4 cellular contexts compared by ENCODE assay signal in genomic region chr1:155193991-155194240, GRCh38. TPM values are rescaled to one million over a fixed set of nuclear protein-coding genes. Genes with fewer than 3 reads are reported as not detected.
A peak's percentile ranks its signal among the peaks of the same experiment; 100 is the strongest.
DNase-seq lines count a peak whose midpoint lies in the region; ATAC-seq and TF ChIP-seq lines count a peak whose summit lies in the region.
"Not testable (repeated sequence)": the region's sequence is repeated elsewhere in the genome, so short reads cannot be mapped to it uniquely, and the experiment has no call there.

No MANE protein-coding gene starts in this region.

- not testable (repeated sequence) for H3K9me3 Mint-ChIP-seq in CD14-positive monocyte, WTC11

- ATAC-seq in WTC11 = not testable (repeated sequence)

- intact Hi-C loops in CD14-positive monocyte (cut with micrococcal nuclease) = not testable (repeated sequence)

- H3K4me1 Mint-ChIP-seq in CD14-positive monocyte (peaks cover 27% of the 10 kb centered on the region), WTC11 (peaks cover 34% of the 10 kb centered on the region)

- peak overlapping the region; percentile 98 for H3K27ac ChIP-seq in esophagus (ENCODE audit: low read depth in 2 of 2, low read length in 1 of 2)

- WGBS in esophagus, 2 donors = 3% methylated on average over 16 of the region's 16 CpGs

- not testable (repeated sequence) for TF ChIP-seq CTCF in CD14-positive monocyte (IDR thresholded peaks at IDR 0.05); WTC11 (IDR thresholded peaks at IDR 0.05)

- H3K4me3 ChIP-seq in esophagus (ENCODE audit: low read depth in 1 of 2, low read length in 2 of 2) = peak overlapping the region; percentile 48 to 52
- H3K4me3 ChIP-seq in neuron (ENCODE audit: low read length) = peak overlapping the region; percentile 63

- H2AFZ ChIP-seq in neuron (ENCODE audit: low read depth, low read length) = not testable (repeated sequence)

- CTCF ChIA-PET in WTC11 (lab: Charles Lee) = interaction anchor here (0.6 to 4.6 kb wide), 45 partner anchors 8 to 238 kb away, joined by 3 to 232 read pairs (median 5); partner anchors contain the start of genes ADAM15, CLK2, DPM3 and ENTREP3

- H3K27ac Mint-ChIP-seq in CD14-positive monocyte = peak overlapping the region in 6 of 7 donors; percentile 35 to 90 (median 68)
- peak overlapping the region; percentile 99 for H3K27ac Mint-ChIP-seq in WTC11

- not testable (repeated sequence) for H3K27me3 ChIP-seq in esophagus (ENCODE audit: control insufficient read depth in 1 of 2, insufficient read depth in 2 of 2, low read length in 2 of 2); neuron (ENCODE audit: insufficient read depth, low read length)

- peak overlapping the region; percentile 81 to 93 for H3K4me3 Mint-ChIP-seq in CD14-positive monocyte
- H3K4me3 Mint-ChIP-seq in WTC11 = peak overlapping the region; percentile 99

- H3K36me3 ChIP-seq in esophagus (ENCODE audit: control insufficient read depth in 2 of 2, insufficient read depth in 2 of 2, low read length in 1 of 2) = peaks cover 0 to 18% of the 10 kb centered on the region in 2 donors
- H3K36me3 ChIP-seq in neuron (ENCODE audit: insufficient read depth, low read length) = peaks cover 26% of the 10 kb centered on the region

- POLR2A ChIA-PET in WTC11 (lab: Charles Lee) = interaction anchor here (0.5 to 3.7 kb wide), 19 partner anchors 10 to 912 kb away, joined by 3 to 83 read pairs (median 4); partner anchors contain the start of genes CLK2, KRTCAP2, SCAMP3 and THBS3

- H3K9me3 ChIP-seq in esophagus (ENCODE audit: control insufficient read depth in 2 of 2, insufficient read depth in 1 of 2, low read depth in 1 of 2, low read length in 1 of 2); neuron (ENCODE audit: low read length): not testable (repeated sequence)

- H3K36me3 Mint-ChIP-seq in CD14-positive monocyte = peaks cover 11 to 18% of the 10 kb centered on the region in 2 donors
- peaks cover 25% of the 10 kb centered on the region for H3K36me3 Mint-ChIP-seq in WTC11

- DNase-seq in CD14-positive monocyte (ENCODE audit: low spot score); WTC11 (ENCODE audit: low spot score): not testable (repeated sequence)

- H3K4me1 ChIP-seq in esophagus (ENCODE audit: control insufficient read depth in 2 of 2, insufficient read depth in 2 of 2, low read length in 1 of 2) (peaks cover 4 to 15% of the 10 kb centered on the region in 2 donors), neuron (ENCODE audit: insufficient read depth, low read length) (peaks cover 39% of the 10 kb centered on the region)

- H3K27me3 Mint-ChIP-seq in CD14-positive monocyte (ENCODE audit: low read depth in 3 of 3) = peaks cover 22 to 29% (median 23%) of the 10 kb centered on the region in 3 donors
- not testable (repeated sequence) for H3K27me3 Mint-ChIP-seq in WTC11 (ENCODE audit: low read depth)

TF ChIP-seq in WTC11, 78 proteins besides CTCF, POLR2A, EP300 and RAD21:
- 0 out of 2 replicates have a peak, but pooled peaks have one; percentile 43 for TF ChIP-seq MYBL2 (CRISPR knock-in tag; IDR thresholded peaks at IDR 0.05)
TF ChIP-seq in WTC11: peak in this region for 1; not testable (repeated sequence) for 77.

RNA-seq across cellular contexts. Expression of gene THBS3, which starts 13.8 kb away (rescaled TPM):
- polyA plus RNA-seq in CD14-positive monocyte = 1 to 10 TPM; 3.2 to 5.3 TPM
- 4.0 to 5.3 TPM (median 5.3 TPM) in 3 replicates for total RNA-seq in WTC11 (2021)
- 10 to 100 TPM; 12.9 to 41.5 TPM for polyA plus RNA-seq in esophagus

RNA-seq across cellular contexts. Expression of gene MTX1, which starts 14.6 kb away (rescaled TPM):
- polyA plus RNA-seq in CD14-positive monocyte = 100 to 1,000 TPM in 1 of 2 donors, 10 to 100 TPM in 1; 86.0 to 101 TPM
- total RNA-seq in WTC11 (2021) = 57.5 to 62.8 TPM (median 60.4 TPM) in 3 replicates
- polyA plus RNA-seq in esophagus = 10 to 100 TPM; 43.6 to 51.4 TPM

RNA-seq across cellular contexts. Expression of gene TRIM46, which starts 20.3 kb away (rescaled TPM):
- not detected for polyA plus RNA-seq in CD14-positive monocyte
- total RNA-seq in WTC11 (2021) = 20.3 to 22.1 TPM (median 21.4 TPM) in 3 replicates
- under 1 TPM; 0.19 to 0.47 TPM for polyA plus RNA-seq in esophagus

RNA-seq across cellular contexts. Expression of gene KRTCAP2, which starts 20.8 kb away (rescaled TPM):
- 100 to 1,000 TPM; 247 to 256 TPM for polyA plus RNA-seq in CD14-positive monocyte
- total RNA-seq in WTC11 (2021) = 104 to 161 TPM (median 147 TPM) in 3 replicates
- polyA plus RNA-seq in esophagus = 100 to 1,000 TPM; 161 to 260 TPM

RNA-seq across cellular contexts. Expression of gene DPM3, which starts 53.6 kb away (rescaled TPM):
- polyA plus RNA-seq in CD14-positive monocyte (100 to 1,000 TPM in 1 of 2 donors, 10 to 100 TPM in 1; 99.9 to 141 TPM), esophagus (100 to 1,000 TPM; 103 to 248 TPM)
- 70.6 to 79.8 TPM (median 73.5 TPM) in 3 replicates for total RNA-seq in WTC11 (2021)
